ENCODE assay signal across 11 cellular contexts in genomic region chr5:157516626-157517325, GRCh38. TPM values are rescaled to one million over a fixed set of nuclear protein-coding genes. Genes with fewer than 3 reads are reported as not detected.
DNase-seq lines count a peak whose midpoint lies in the region; ATAC-seq and TF ChIP-seq lines count a peak whose summit lies in the region.
"Had no signal": no experiment of that assay in that cellular context is flagged by ENCODE, and none has a peak within 500 bp of the region (broad histone marks: within the 10 kb centered on the region; RNA-seq: fewer than 3 reads in every experiment).

No MANE protein-coding gene starts in this region.

- H3K36me3 ChIP-seq in ACC112 (ENCODE audit: insufficient read depth, low read length) = no peaks in the 10 kb centered on the region

- POLR2A ChIA-PET in T-cell (lab: Charles Lee) = no interaction called here

- H3K36me3 Mint-ChIP-seq in Calu3 (ENCODE audit: insufficient read depth, unreplicated experiment) (no peaks in the 10 kb centered on the region), T-cell (peaks cover 31% of the 10 kb centered on the region)

- H3K27ac ChIP-seq in ACC112 (ENCODE audit: low read depth, low read length) = peak overlapping the region; percentile 61

- ATAC-seq in T-cell (replicated peaks in 1 of 4) = no peak

- DNase-seq in NCI-H226 (peak; percentile 64), epidermal melanocyte (ENCODE audit: insufficient read length, low spot score) (peak; percentile 32), myocyte (ENCODE audit: low read depth) (peak; percentile 98), NCI-H1105 treated with DMSO at 0.1 percent for 48 hours (lab: John Stamatoyannopoulos, UW) (no peak), Calu3 (no peak), head of caudate nucleus (no peak), T-cell (no peak)
- DNase-seq: activated T-cell treated with anti-CD3 and anti-CD28 coated beads for 4 hours, NCI-H510A had no signal

- H3K4me1 Mint-ChIP-seq in Calu3 (ENCODE audit: low read depth, unreplicated experiment) = peaks cover 17% of the 10 kb centered on the region
- peaks cover 0 to 25% (median 2%) of the 10 kb centered on the region in 3 donors for H3K4me1 Mint-ChIP-seq in T-cell

- no peak for TF ChIP-seq CTCF in Calu3 (IDR thresholded peaks at IDR 0.05; ENCODE audit: unreplicated experiment)

- H2AFZ ChIP-seq in ACC112 (ENCODE audit: low read length, unreplicated experiment) = peak overlapping the region; percentile 76

- peaks cover 37% of the 10 kb centered on the region for H3K4me1 ChIP-seq in ACC112 (ENCODE audit: control insufficient read depth, insufficient read depth, low read length, unreplicated experiment)

- no peaks in the 10 kb centered on the region for H3K79me2 ChIP-seq in ACC112 (ENCODE audit: control insufficient read depth, insufficient read depth, low read length, unreplicated experiment)

- no peak overlapping the region for H3K4me3 Mint-ChIP-seq in Calu3 (ENCODE audit: low read depth, unreplicated experiment)
- no peak overlapping the region for H3K4me3 Mint-ChIP-seq in T-cell

- intact Hi-C loops in Calu3 (cut with micrococcal nuclease; ENCODE audit: unreplicated experiment) = loop anchor here (10.0 kb wide), 1 partner anchor 198 kb away; no protein-coding TSS in a partner anchor
- intact Hi-C loops in head of caudate nucleus (cut with DNase I) = no loop called here

- no peaks in the 10 kb centered on the region for H3K27me3 Mint-ChIP-seq in Calu3 (ENCODE audit: unreplicated experiment)
- H3K27me3 Mint-ChIP-seq in T-cell = no peaks in the 10 kb centered on the region

- no peaks in the 10 kb centered on the region for H3K27me3 ChIP-seq in ACC112 (ENCODE audit: insufficient read depth, low read length)

- CTCF ChIA-PET in Calu3 (lab: Charles Lee) = interaction anchor here (0.6 kb wide), 1 partner anchor 1258 kb away, joined by 3 read pairs; no protein-coding TSS in a partner anchor
- CTCF ChIA-PET in T-cell (lab: Charles Lee) = no interaction called here

- H3K4me3 ChIP-seq in ACC112 (ENCODE audit: low read depth, low read length) = peak overlapping the region; percentile 11; the same call in 1 of the 2 replicates

- no peak overlapping the region for H3K27ac Mint-ChIP-seq in Calu3 (ENCODE audit: unreplicated experiment)
- H3K27ac Mint-ChIP-seq in T-cell = peak overlapping the region in 1 of 2 donors; percentile 53

- no TSS peak for BruUV-seq in Calu3 (replicated peaks; lab: Mats Ljungman, UMichigan)

- no peaks in the 10 kb centered on the region for H3K9me3 Mint-ChIP-seq in Calu3 (ENCODE audit: low read depth, unreplicated experiment)
- H3K9me3 Mint-ChIP-seq in T-cell = no peaks in the 10 kb centered on the region

RNA-seq across cellular contexts. Expression of gene NIPAL4, which starts 56.8 kb away (rescaled TPM):
- total RNA-seq in myocyte (0.10 TPM in 1 of 2 replicates, not detected in the other), Calu3 (2022) (2.7 and 3.2 TPM in 2 replicates), T-cell (under 1 TPM in 4 of 5 donors, not detected in 1; 0.06 to 0.49 (median 0.08) TPM)
- polyA plus RNA-seq in myocyte (2012) = 0.16 TPM
- total RNA-seq: lung microvascular endothelial cell had no signal

RNA-seq across cellular contexts. Expression of gene ADAM19, which starts 58.8 kb away (rescaled TPM):
- 33.4 and 36.8 TPM in 2 replicates for total RNA-seq in myocyte
- 52.7 TPM for polyA plus RNA-seq in myocyte (2012)
- total RNA-seq in Calu3 (2022) = 5.2 and 16.2 TPM in 2 replicates
- 10 to 100 TPM; 30.7 to 64.1 (median 41.8) TPM for total RNA-seq in T-cell

Comparison
In these comparisons a context has a peak if more than half of its experiments do, and no peak if none do; other contexts are left out.
1. DNase-seq: peak in NCI-H226 (single experiment), epidermal melanocyte (single experiment) and myocyte (single experiment); none in NCI-H1105 treated with DMSO at 0.1 percent for 48 hours (single experiment), Calu3 (single experiment), head of caudate nucleus (0 of 42) and T-cell (0 of 34).